Comparison of ENCODE assay signal across 11 cellular contexts in genomic region chr12:124539084-124540041, GRCh38. TPM values are rescaled to one million over a fixed set of nuclear protein-coding genes. Genes with fewer than 3 reads are reported as not detected.
DNase-seq lines count a peak whose midpoint lies in the region; ATAC-seq and TF ChIP-seq lines count a peak whose summit lies in the region.
"Had no signal": no experiment of that assay in that cellular context is flagged by ENCODE, and none has a peak within 500 bp of the region (broad histone marks: within the 10 kb centered on the region; RNA-seq: fewer than 3 reads in every experiment).

No MANE protein-coding gene starts in this region.

- POLR2A ChIA-PET in MCF 10A (lab: Yijun Ruan, JAX): no interaction called here

- no peak overlapping the region for H3K27ac Mint-ChIP-seq in MCF 10A (ENCODE audit: low read depth, unreplicated experiment)
- H3K27ac Mint-ChIP-seq in brain: peak overlapping the region; percentile 57 to 92 (median 89)

- H3K27me3 ChIP-seq in breast epithelium (no peaks in the 10 kb centered on the region), muscle layer of colon (ENCODE audit: control insufficient read depth in 1 of 2, insufficient read depth in 2 of 2, low read length in 2 of 2) (no peaks in the 10 kb centered on the region), upper lobe of right lung (no peaks in the 10 kb centered on the region)

- TF ChIP-seq CTCF in breast epithelium (IDR thresholded peaks at IDR 0.05): no peak
- TF ChIP-seq CTCF in MCF 10A (IDR thresholded peaks at IDR 0.05; ENCODE audit: unreplicated experiment): no peak
- TF ChIP-seq CTCF in brain (conservative IDR thresholded peaks at IDR 0.05): no peak
- TF ChIP-seq CTCF in upper lobe of right lung (IDR thresholded peaks at IDR 0.05): no peak

- H3K4me1 ChIP-seq in breast epithelium (peaks cover 35 to 45% of the 10 kb centered on the region in 2 donors), muscle layer of colon (ENCODE audit: insufficient read depth, low read length) (peaks cover 64% of the 10 kb centered on the region), upper lobe of right lung (peaks cover 60% of the 10 kb centered on the region)

- CTCF ChIA-PET in MCF 10A (lab: Yijun Ruan, JAX): interaction anchor here (1.1 kb wide), 1 partner anchor 496 kb away, joined by 6 read pairs; no protein-coding TSS in a partner anchor

- H3K36me3 Mint-ChIP-seq in MCF 10A (ENCODE audit: insufficient read depth, unreplicated experiment): peaks cover 7% of the 10 kb centered on the region
- H3K36me3 Mint-ChIP-seq in brain: peaks cover 19% of the 10 kb centered on the region
- peaks cover 8% of the 10 kb centered on the region for H3K36me3 Mint-ChIP-seq in activated T-cell treated with anti-CD3 and anti-CD28 coated beads, Interleukin-2, amount 50 U/mL, for 4 hours (ENCODE audit: insufficient read depth)

- H3K4me3 ChIP-seq in breast epithelium: peak overlapping the region in 1 of 3 donors; percentile 51
- H3K4me3 ChIP-seq in muscle layer of colon (ENCODE audit: low read depth in 1 of 2, low read length in 2 of 2): no peak overlapping the region
- no peak overlapping the region for H3K4me3 ChIP-seq in upper lobe of right lung

- H3K36me3 ChIP-seq in breast epithelium (no peaks in the 10 kb centered on the region), muscle layer of colon (ENCODE audit: insufficient read depth, low read length) (no peaks in the 10 kb centered on the region), upper lobe of right lung (peaks cover 6% of the 10 kb centered on the region)

- no peaks in the 10 kb centered on the region for H3K9me3 Mint-ChIP-seq in MCF 10A (ENCODE audit: unreplicated experiment)
- H3K9me3 Mint-ChIP-seq in brain: peaks cover 0 to 10% (median 0%) of the 10 kb centered on the region in 5 experiments
- H3K9me3 Mint-ChIP-seq in activated T-cell treated with anti-CD3 and anti-CD28 coated beads, Interleukin-2, amount 50 U/mL, for 4 hours: no peaks in the 10 kb centered on the region

- ATAC-seq in upper lobe of right lung: no peak
- ATAC-seq in activated CD4-positive, CD25-positive, alpha-beta regulatory T cell treated with anti-CD3 and anti-CD28 coated beads, Interleukin-2, amount 50 U/mL, for 24 hours: no peak
- no peak for ATAC-seq in activated T-cell treated with anti-CD3 and anti-CD28 coated beads, Interleukin-2, amount 50 U/mL, for 4 hours

- DNase-seq in breast epithelium (ENCODE audit: low spot score in 2 of 2) (no peak), MCF 10A (ENCODE audit: unreplicated experiment) (no peak), upper lobe of right lung (no peak), cerebellar nuclear complex (lab: John Stamatoyannopoulos, UW) (no peak)
- DNase-seq in activated T-cell treated with anti-CD3 and anti-CD28 coated beads, Interleukin-2, amount 50 U/mL, for 4 hours: no peak
- DNase-seq: foreskin melanocyte; NCI-H1105 treated with DMSO at 0.1 percent for 48 hours; stimulated activated CD4-positive, alpha-beta T cell treated with anti-CD3 and anti-CD28 coated beads, Interleukin-15, amount 100 ng/mL, for 24 hours had no signal

- peaks cover 15% of the 10 kb centered on the region for H3K4me1 Mint-ChIP-seq in MCF 10A (ENCODE audit: insufficient read depth, unreplicated experiment)
- peaks cover 76% of the 10 kb centered on the region for H3K4me1 Mint-ChIP-seq in brain
- H3K4me1 Mint-ChIP-seq in activated T-cell treated with anti-CD3 and anti-CD28 coated beads, Interleukin-2, amount 50 U/mL, for 4 hours (ENCODE audit: low read depth): peaks cover 37% of the 10 kb centered on the region

- H3K27me3 Mint-ChIP-seq in MCF 10A (ENCODE audit: insufficient read depth, unreplicated experiment): no peaks in the 10 kb centered on the region
- H3K27me3 Mint-ChIP-seq in brain: no peaks in the 10 kb centered on the region
- H3K27me3 Mint-ChIP-seq in activated T-cell treated with anti-CD3 and anti-CD28 coated beads, Interleukin-2, amount 50 U/mL, for 4 hours (ENCODE audit: low read depth): no peaks in the 10 kb centered on the region

- no peak for TF ChIP-seq POLR2A in breast epithelium (IDR thresholded peaks at IDR 0.05)

- BruUV-seq in MCF 10A (replicated peaks; lab: Mats Ljungman, UMichigan): no TSS peak

- no peak overlapping the region for H3K9ac ChIP-seq in muscle layer of colon (ENCODE audit: low read length)

- H3K9me3 ChIP-seq in breast epithelium (no peaks in the 10 kb centered on the region), muscle layer of colon (ENCODE audit: low read length) (no peaks in the 10 kb centered on the region), upper lobe of right lung (no peaks in the 10 kb centered on the region)

- peak overlapping the region; percentile 65 to 84 for H3K27ac ChIP-seq in breast epithelium
- peak overlapping the region; percentile 74 for H3K27ac ChIP-seq in muscle layer of colon (ENCODE audit: low read depth, low read length)
- H3K27ac ChIP-seq in upper lobe of right lung: peak overlapping the region; percentile 30

- intact Hi-C loops in breast epithelium (cut with DNase I; ENCODE audit: low total_unique reads) (loop anchor here (10.0 kb wide), 1 partner anchor 505 kb away; no protein-coding TSS in a partner anchor), MCF 10A (cut with micrococcal nuclease) (no loop called here), upper lobe of right lung (cut with DNase I) (no loop called here)

- H3K4me3 Mint-ChIP-seq in MCF 10A (ENCODE audit: unreplicated experiment) (no peak overlapping the region), brain (no peak overlapping the region)
- no peak overlapping the region for H3K4me3 Mint-ChIP-seq in activated T-cell treated with anti-CD3 and anti-CD28 coated beads, Interleukin-2, amount 50 U/mL, for 4 hours

RNA-seq across cellular contexts. Expression of gene NCOR2, which starts 28.0 kb away (rescaled TPM):
- total RNA-seq in breast epithelium (10 to 100 TPM; 58.4 to 83.9 (median 71.7) TPM), MCF 10A (2022) (145 and 177 TPM in 2 replicates), upper lobe of right lung (336 TPM)
- 78.6 TPM for polyA plus RNA-seq in brain (ENCODE audit: insufficient read depth, low read depth, low replicate concordance)
- total RNA-seq in activated T-cell treated with anti-CD3 and anti-CD28 coated beads, Interleukin-2, amount 50 U/mL, for 4 hours: 100 to 1,000 TPM; 127 to 160 (median 135) TPM
